In genomic region chr9:89985078-89985477, GRCh38 we compare ENCODE assay signal across 22 cellular contexts.
A peak's percentile ranks its signal among the peaks of the same experiment; 100 is the strongest.
DNase-seq lines count a peak whose midpoint lies in the region; ATAC-seq, FAIRE-seq and TF ChIP-seq lines count a peak whose summit lies in the region.
"Had no signal": no experiment of that assay in that cellular context is flagged by ENCODE, and none has a peak within 500 bp of the region (broad histone marks: within the 10 kb centered on the region; RNA-seq: fewer than 3 reads in every experiment).

No MANE protein-coding gene starts in this region.

- CTCF ChIA-PET in activated CD4-positive, alpha-beta T cell treated with anti-CD3 and anti-CD28 coated beads for 36 hours (lab: Charles Lee), result interaction anchor here (1.5 to 2.2 kb wide), 3 partner anchors 15 to 382 kb away, joined by 3 to 8 read pairs (median 8); no protein-coding TSS in a partner anchor

- H3K27ac Mint-ChIP-seq in activated CD4-positive, alpha-beta T cell treated with anti-CD3 and anti-CD28 coated beads for 36 hours, result peak overlapping the region; percentile 68
- H3K27ac Mint-ChIP-seq in activated T-helper 1 cell treated with anti-CD3 and anti-CD28 coated beads, Interleukin-12 subunit alpha, Interleukin-12 subunit beta, Interleukin-2, Interleukin-4 antibody, amounts not matched to agents 30 ng/mL and 10 ng/mL and 1 ng/mL, durations not matched to agents 14 hours and 24 hours and 36 hours, result peak overlapping the region; percentile 67
- H3K27ac Mint-ChIP-seq: CD14-positive monocyte had no signal

- TF ChIP-seq CTCF in D721Med (IDR thresholded peaks at IDR 0.05; ENCODE audit: insufficient read depth, missing control alignments) (no peak), bronchial epithelial cell (IDR thresholded peaks at IDR 0.05; ENCODE audit: insufficient read depth, low read length, severe bottlenecking) (no peak)

- POLR2A ChIA-PET in activated CD4-positive, alpha-beta T cell treated with anti-CD3 and anti-CD28 coated beads for 36 hours (lab: Charles Lee), result interaction anchor here (0.6 to 1.7 kb wide), 2 partner anchors 15 to 33 kb away, joined by 3 to 9 read pairs; no protein-coding TSS in a partner anchor

- FAIRE-seq in D721Med (lab: Jason Lieb, UNC), result peak; percentile 35
- peak; percentile 55 for FAIRE-seq in bronchial epithelial cell (lab: Jason Lieb, UNC)
- FAIRE-seq: H54, HepG2 had no signal

- no peak for ATAC-seq in activated CD4-positive, alpha-beta T cell treated with anti-CD3 and anti-CD28 coated beads for 36 hours
- no peak for ATAC-seq in HG02798 (IDR thresholded peaks at IDR 0.05; ENCODE audit: poor library complexity, unreplicated experiment)
- ATAC-seq: HepG2, Right ventricle myocardium inferior had no signal

- peaks cover 25% of the 10 kb centered on the region for H3K27me3 Mint-ChIP-seq in activated CD4-positive, alpha-beta T cell treated with anti-CD3 and anti-CD28 coated beads for 36 hours
- no peaks in the 10 kb centered on the region for H3K27me3 Mint-ChIP-seq in activated T-helper 1 cell treated with anti-CD3 and anti-CD28 coated beads, Interleukin-12 subunit alpha, Interleukin-12 subunit beta, Interleukin-2, Interleukin-4 antibody, amounts not matched to agents 30 ng/mL and 10 ng/mL and 1 ng/mL, durations not matched to agents 14 hours and 24 hours and 36 hours (ENCODE audit: insufficient read depth)

- H3K27me3 ChIP-seq in bronchial epithelial cell (ENCODE audit: control insufficient read depth, insufficient read depth, low read length), result peaks cover 1% of the 10 kb centered on the region
- H3K27me3 ChIP-seq: Peyer's patch had no signal

- H3K4me1 Mint-ChIP-seq in activated CD4-positive, alpha-beta T cell treated with anti-CD3 and anti-CD28 coated beads for 36 hours, result peaks cover 47% of the 10 kb centered on the region
- peaks cover 67% of the 10 kb centered on the region for H3K4me1 Mint-ChIP-seq in activated T-helper 1 cell treated with anti-CD3 and anti-CD28 coated beads, Interleukin-12 subunit alpha, Interleukin-12 subunit beta, Interleukin-2, Interleukin-4 antibody, amounts not matched to agents 30 ng/mL and 10 ng/mL and 1 ng/mL, durations not matched to agents 14 hours and 24 hours and 36 hours (ENCODE audit: low read depth)

- no peaks in the 10 kb centered on the region for H3K9me3 Mint-ChIP-seq in activated CD4-positive, alpha-beta T cell treated with anti-CD3 and anti-CD28 coated beads for 36 hours (ENCODE audit: low read depth)
- H3K9me3 Mint-ChIP-seq in activated T-helper 1 cell treated with anti-CD3 and anti-CD28 coated beads, Interleukin-12 subunit alpha, Interleukin-12 subunit beta, Interleukin-2, Interleukin-4 antibody, amounts not matched to agents 30 ng/mL and 10 ng/mL and 1 ng/mL, durations not matched to agents 14 hours and 24 hours and 36 hours, result peaks cover 7% of the 10 kb centered on the region

- H3K4me3 Mint-ChIP-seq in activated CD4-positive, alpha-beta T cell treated with anti-CD3 and anti-CD28 coated beads for 36 hours, result no peak overlapping the region
- peak overlapping the region; percentile 61 for H3K4me3 Mint-ChIP-seq in activated T-helper 1 cell treated with anti-CD3 and anti-CD28 coated beads, Interleukin-12 subunit alpha, Interleukin-12 subunit beta, Interleukin-2, Interleukin-4 antibody, amounts not matched to agents 30 ng/mL and 10 ng/mL and 1 ng/mL, durations not matched to agents 14 hours and 24 hours and 36 hours
- H3K4me3 Mint-ChIP-seq: CD14-positive monocyte had no signal

- H3K4me3 ChIP-seq in bronchial epithelial cell (ENCODE audit: low read depth, low read length), result no peak overlapping the region
- H3K4me3 ChIP-seq: Peyer's patch had no signal

- DNase-seq in activated CD4-positive, alpha-beta T cell treated with anti-CD3 and anti-CD28 coated beads for 36 hours, result no peak
- DNase-seq in activated CD4-positive, alpha-beta T cell treated with anti-CD3 and anti-CD28 coated beads for 4 hours, result no peak
- DNase-seq in D721Med (ENCODE audit: insufficient read length, low spot score) (peak; percentile 33), bronchial epithelial cell (ENCODE audit: low read depth) (no peak), NCI-H69 (lab: John Stamatoyannopoulos, UW) (no peak), cerebellar cortex (ENCODE audit: low spot score) (no peak)
- no peak for DNase-seq in activated T-helper 1 cell treated with anti-CD3 and anti-CD28 coated beads, Interleukin-12 subunit alpha, Interleukin-12 subunit beta, Interleukin-2, Interleukin-4 antibody, amounts not matched to agents 30 ng/mL and 10 ng/mL and 1 ng/mL, durations not matched to agents 14 hours and 24 hours and 36 hours (ENCODE audit: low spot score)
- DNase-seq: 8988T; DND-41; KBM-7; MV-4-11; NCI-H1417; NCI-H187; NCI-H226; NCI-H524; NK-92 treated with Interleukin-12 subunit alpha and Interleukin-12 subunit beta, amount 100 ng/mL, for 24 hours; Peyer's patch had no signal

- no peaks in the 10 kb centered on the region for H3K36me3 Mint-ChIP-seq in activated CD4-positive, alpha-beta T cell treated with anti-CD3 and anti-CD28 coated beads for 36 hours (ENCODE audit: low read depth)
- peaks cover 11% of the 10 kb centered on the region for H3K36me3 Mint-ChIP-seq in activated T-helper 1 cell treated with anti-CD3 and anti-CD28 coated beads, Interleukin-12 subunit alpha, Interleukin-12 subunit beta, Interleukin-2, Interleukin-4 antibody, amounts not matched to agents 30 ng/mL and 10 ng/mL and 1 ng/mL, durations not matched to agents 14 hours and 24 hours and 36 hours (ENCODE audit: low read depth)

- intact Hi-C loops in activated CD4-positive, alpha-beta T cell treated with anti-CD3 and anti-CD28 coated beads for 36 hours (cut with DNase I, micrococcal nuclease), result loop anchor here (10.0 kb wide), 3 partner anchors 110 to 1070 kb away; partner anchors contain the start of genes CKS2 (in 1 of the 2) and SECISBP2 (in 1 of the 2)
- intact Hi-C loops in activated T-helper 1 cell treated with anti-CD3 and anti-CD28 coated beads, Interleukin-12 subunit alpha, Interleukin-12 subunit beta, Interleukin-2, Interleukin-4 antibody, amounts not matched to agents 30 ng/mL and 10 ng/mL and 1 ng/mL, durations not matched to agents 14 hours and 24 hours and 36 hours (cut with micrococcal nuclease), result no loop called here

- H3K36me3 ChIP-seq in bronchial epithelial cell (ENCODE audit: control insufficient read depth, insufficient read depth, low read length), result no peaks in the 10 kb centered on the region
- H3K36me3 ChIP-seq: Peyer's patch had no signal
